1 cellular context compared by ENCODE assay signal in genomic region chr5:172776235-172776594, GRCh38.
TF ChIP-seq lines count a peak whose summit lies in the region.

No MANE protein-coding gene starts in this region.

TF ChIP-seq in HepG2, 621 proteins besides CTCF, POLR2A, EP300 and RAD21 (continued from another document and continues in another):
- TF ChIP-seq, protein P1, sequence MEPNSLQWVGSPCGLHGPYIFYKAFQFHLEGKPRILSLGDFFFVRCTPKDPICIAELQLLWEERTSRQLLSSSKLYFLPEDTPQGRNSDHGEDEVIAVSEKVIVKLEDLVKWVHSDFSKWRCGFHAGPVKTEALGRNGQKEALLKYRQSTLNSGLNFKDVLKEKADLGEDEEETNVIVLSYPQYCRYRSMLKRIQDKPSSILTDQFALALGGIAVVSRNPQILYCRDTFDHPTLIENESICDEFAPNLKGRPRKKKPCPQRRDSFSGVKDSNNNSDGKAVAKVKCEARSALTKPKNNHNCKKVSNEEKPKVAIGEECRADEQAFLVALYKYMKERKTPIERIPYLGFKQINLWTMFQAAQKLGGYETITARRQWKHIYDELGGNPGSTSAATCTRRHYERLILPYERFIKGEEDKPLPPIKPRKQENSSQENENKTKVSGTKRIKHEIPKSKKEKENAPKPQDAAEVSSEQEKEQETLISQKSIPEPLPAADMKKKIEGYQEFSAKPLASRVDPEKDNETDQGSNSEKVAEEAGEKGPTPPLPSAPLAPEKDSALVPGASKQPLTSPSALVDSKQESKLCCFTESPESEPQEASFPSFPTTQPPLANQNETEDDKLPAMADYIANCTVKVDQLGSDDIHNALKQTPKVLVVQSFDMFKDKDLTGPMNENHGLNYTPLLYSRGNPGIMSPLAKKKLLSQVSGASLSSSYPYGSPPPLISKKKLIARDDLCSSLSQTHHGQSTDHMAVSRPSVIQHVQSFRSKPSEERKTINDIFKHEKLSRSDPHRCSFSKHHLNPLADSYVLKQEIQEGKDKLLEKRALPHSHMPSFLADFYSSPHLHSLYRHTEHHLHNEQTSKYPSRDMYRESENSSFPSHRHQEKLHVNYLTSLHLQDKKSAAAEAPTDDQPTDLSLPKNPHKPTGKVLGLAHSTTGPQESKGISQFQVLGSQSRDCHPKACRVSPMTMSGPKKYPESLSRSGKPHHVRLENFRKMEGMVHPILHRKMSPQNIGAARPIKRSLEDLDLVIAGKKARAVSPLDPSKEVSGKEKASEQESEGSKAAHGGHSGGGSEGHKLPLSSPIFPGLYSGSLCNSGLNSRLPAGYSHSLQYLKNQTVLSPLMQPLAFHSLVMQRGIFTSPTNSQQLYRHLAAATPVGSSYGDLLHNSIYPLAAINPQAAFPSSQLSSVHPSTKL (CRISPR knock-in tag; IDR thresholded peaks at IDR 0.05) = peak; percentile 86
- TF ChIP-seq KLF16 (CRISPR knock-in tag; IDR thresholded peaks at IDR 0.05) (0 out of 4 replicates have a peak, but pooled peaks of 1 of the 2 experiments have one; percentile 32), SOX13 (IDR thresholded peaks at IDR 0.05) (peak; percentile 93), SOX13 (CRISPR knock-in tag; conservative IDR thresholded peaks at IDR 0.05 in 1 of 2, IDR thresholded peaks at IDR 0.05 in 1 of 2) (peak in 1 of 2 experiments; percentile 99; a peak in 2 of 4 replicates), MEIS2 (CRISPR knock-in tag; IDR thresholded peaks at IDR 0.05) (0 out of 2 replicates have a peak, but pooled peaks have one; percentile 41), PPARG (CRISPR knock-in tag; conservative IDR thresholded peaks at IDR 0.05) (0 out of 2 replicates have a peak, but pooled peaks have one; percentile 30), FOXA3 (CRISPR knock-in tag; IDR thresholded peaks at IDR 0.05) (peak; percentile 75), TCF7 (IDR thresholded peaks at IDR 0.05; ENCODE audit: low read depth) (peak; percentile 52), ZNF274 (CRISPR knock-in tag; IDR thresholded peaks at IDR 0.05) (no peak), SNAPC2 (CRISPR knock-in tag; IDR thresholded peaks at IDR 0.05) (no peak), THAP7 (CRISPR knock-in tag; IDR thresholded peaks at IDR 0.05) (no peak), ZBTB21 (CRISPR knock-in tag; IDR thresholded peaks at IDR 0.05) (0 out of 2 replicates have a peak, but pooled peaks have one; percentile 18), HMG20B (CRISPR knock-in tag; conservative IDR thresholded peaks at IDR 0.05) (0 out of 2 replicates have a peak, but pooled peaks have one; percentile 30), ZNF660 (CRISPR knock-in tag; IDR thresholded peaks at IDR 0.05; ENCODE audit: borderline replicate concordance, low read depth) (no peak), NR2F6 (IDR thresholded peaks at IDR 0.05) (peak; percentile 37; the same call in 1 of the 2 replicates), NR2F6 (CRISPR knock-in tag; IDR thresholded peaks at IDR 0.05) (no peak; the same call in 1 of the 2 replicates), STAG1 (CRISPR knock-in tag; IDR thresholded peaks at IDR 0.05) (no peak), ARNTL (CRISPR knock-in tag; IDR thresholded peaks at IDR 0.05) (0 out of 2 replicates have a peak, but pooled peaks have one; percentile 44), FOXA1 (IDR thresholded peaks at IDR 0.05) (no peak), FOXA1 (CRISPR knock-in tag; IDR thresholded peaks at IDR 0.05) (peak; percentile 54), KLF12 (CRISPR knock-in tag; IDR thresholded peaks at IDR 0.05; ENCODE audit: borderline replicate concordance) (peak; percentile 30; the same call in 1 of the 2 replicates), ZNF644 (CRISPR knock-in tag; IDR thresholded peaks at IDR 0.05; ENCODE audit: low read depth) (peak; percentile 70), FOXO1 (CRISPR knock-in tag; IDR thresholded peaks at IDR 0.05) (peak; percentile 47; the same call in 1 of the 2 replicates), GATAD2A (CRISPR knock-in tag; IDR thresholded peaks at IDR 0.05) (peak; percentile 81), CEBPG (CRISPR knock-in tag; IDR thresholded peaks at IDR 0.05) (peak; percentile 66), ZSCAN12 (CRISPR knock-in tag; IDR thresholded peaks at IDR 0.05) (no peak), PAXIP1 (CRISPR knock-in tag; conservative IDR thresholded peaks at IDR 0.05) (peak; percentile 53; the same call in 1 of the 2 replicates), RXRB (CRISPR knock-in tag; IDR thresholded peaks at IDR 0.05; ENCODE audit: borderline replicate concordance) (peak; percentile 47; the same call in 1 of the 2 replicates), FOXP4 (CRISPR knock-in tag; IDR thresholded peaks at IDR 0.05) (peak; percentile 38; the same call in 1 of the 2 replicates), NCOA2 (CRISPR knock-in tag; IDR thresholded peaks at IDR 0.05) (peak; percentile 75), TFAP4 (IDR thresholded peaks at IDR 0.05; ENCODE audit: borderline replicate concordance, low read depth) (peak; percentile 19; the same call in 1 of the 2 replicates), DPF2 (CRISPR knock-in tag; IDR thresholded peaks at IDR 0.05; ENCODE audit: borderline replicate concordance, low read depth) (peak; percentile 35; the same call in 1 of the 2 replicates), HMG20A (CRISPR knock-in tag; IDR thresholded peaks at IDR 0.05; ENCODE audit: borderline replicate concordance) (peak; percentile 77), ZNF567 (CRISPR knock-in tag; IDR thresholded peaks at IDR 0.05; ENCODE audit: borderline replicate concordance) (no peak), SOX5 (CRISPR knock-in tag; IDR thresholded peaks at IDR 0.05; ENCODE audit: borderline replicate concordance) (peak; percentile 97), BCL6 (CRISPR knock-in tag; IDR thresholded peaks at IDR 0.05) (peak; percentile 56; the same call in 1 of the 2 replicates), MED1 (CRISPR knock-in tag; IDR thresholded peaks at IDR 0.05) (peak; percentile 63; the same call in 1 of the 2 replicates), HDAC2 (CRISPR knock-in tag; IDR thresholded peaks at IDR 0.05) (0 out of 2 replicates have a peak, but pooled peaks have one; percentile 27), PHF21A (CRISPR knock-in tag; IDR thresholded peaks at IDR 0.05) (0 out of 2 replicates have a peak, but pooled peaks have one; percentile 9), CHD4 (IDR thresholded peaks at IDR 0.05; ENCODE audit: borderline replicate concordance, low read length) (peak; percentile 17; the same call in 1 of the 2 replicates), ZNF24 (IDR thresholded peaks at IDR 0.05) (no peak), CEBPB (IDR thresholded peaks at IDR 0.05; ENCODE audit: borderline replicate concordance, low read depth, low read length) (peak; percentile 75), ZBTB25 (CRISPR knock-in tag; IDR thresholded peaks at IDR 0.05) (no peak; the same call in 1 of the 2 replicates), HNF4A (CRISPR knock-in tag; IDR thresholded peaks at IDR 0.05) (peak; percentile 49), SIX1 (CRISPR knock-in tag; IDR thresholded peaks at IDR 0.05; ENCODE audit: borderline replicate concordance) (0 out of 2 replicates have a peak, but pooled peaks have one; percentile 44), RARA (CRISPR knock-in tag; IDR thresholded peaks at IDR 0.05) (peak; percentile 60), IRF2 (CRISPR knock-in tag; IDR thresholded peaks at IDR 0.05) (0 out of 2 replicates have a peak, but pooled peaks have one; percentile 48)
- TF ChIP-seq, protein P2, sequence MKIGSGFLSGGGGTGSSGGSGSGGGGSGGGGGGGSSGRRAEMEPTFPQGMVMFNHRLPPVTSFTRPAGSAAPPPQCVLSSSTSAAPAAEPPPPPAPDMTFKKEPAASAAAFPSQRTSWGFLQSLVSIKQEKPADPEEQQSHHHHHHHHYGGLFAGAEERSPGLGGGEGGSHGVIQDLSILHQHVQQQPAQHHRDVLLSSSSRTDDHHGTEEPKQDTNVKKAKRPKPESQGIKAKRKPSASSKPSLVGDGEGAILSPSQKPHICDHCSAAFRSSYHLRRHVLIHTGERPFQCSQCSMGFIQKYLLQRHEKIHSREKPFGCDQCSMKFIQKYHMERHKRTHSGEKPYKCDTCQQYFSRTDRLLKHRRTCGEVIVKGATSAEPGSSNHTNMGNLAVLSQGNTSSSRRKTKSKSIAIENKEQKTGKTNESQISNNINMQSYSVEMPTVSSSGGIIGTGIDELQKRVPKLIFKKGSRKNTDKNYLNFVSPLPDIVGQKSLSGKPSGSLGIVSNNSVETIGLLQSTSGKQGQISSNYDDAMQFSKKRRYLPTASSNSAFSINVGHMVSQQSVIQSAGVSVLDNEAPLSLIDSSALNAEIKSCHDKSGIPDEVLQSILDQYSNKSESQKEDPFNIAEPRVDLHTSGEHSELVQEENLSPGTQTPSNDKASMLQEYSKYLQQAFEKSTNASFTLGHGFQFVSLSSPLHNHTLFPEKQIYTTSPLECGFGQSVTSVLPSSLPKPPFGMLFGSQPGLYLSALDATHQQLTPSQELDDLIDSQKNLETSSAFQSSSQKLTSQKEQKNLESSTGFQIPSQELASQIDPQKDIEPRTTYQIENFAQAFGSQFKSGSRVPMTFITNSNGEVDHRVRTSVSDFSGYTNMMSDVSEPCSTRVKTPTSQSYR (CRISPR knock-in tag; IDR thresholded peaks at IDR 0.05; ENCODE audit: borderline replicate concordance) = peak; percentile 11; the same call in 1 of the 2 replicates
